In the genomic region with DNA sequence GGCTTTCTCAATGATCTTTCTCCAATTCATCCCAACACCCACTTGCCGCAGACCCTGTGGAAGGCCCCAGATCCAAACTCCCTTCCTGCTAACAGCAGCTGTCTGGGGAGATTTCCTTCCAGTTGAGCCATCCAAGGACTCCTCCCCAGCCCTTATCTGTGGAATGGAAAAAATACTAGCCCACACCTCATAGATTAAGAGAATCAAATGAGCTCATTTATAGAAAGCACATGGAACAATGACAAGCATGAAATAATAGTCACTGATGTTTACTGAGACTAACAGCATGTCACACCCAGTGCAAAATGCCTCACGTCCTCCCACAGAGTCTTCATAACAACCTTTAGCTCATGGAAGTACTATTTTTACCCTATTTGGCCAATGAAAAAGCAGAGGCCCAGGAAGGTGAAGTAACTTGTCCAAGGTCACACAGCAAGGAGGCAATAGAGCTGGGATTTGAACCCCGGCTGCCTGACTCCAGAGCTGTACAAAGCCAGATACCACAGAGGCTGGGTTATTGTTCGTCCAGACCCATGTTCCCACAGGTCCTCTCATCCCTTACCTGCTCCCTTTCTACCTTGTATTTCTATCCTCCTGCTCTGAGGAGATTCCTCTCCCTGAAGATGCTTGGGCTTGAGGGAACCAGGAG, we compare ENCODE assay signal across 14 cellular contexts. TPM values are rescaled to one million over a fixed set of nuclear protein-coding genes. Genes with fewer than 3 reads are reported as not detected.
A peak's percentile ranks its signal among the peaks of the same experiment; 100 is the strongest.
DNase-seq lines count a peak whose midpoint lies in the region; FAIRE-seq and TF ChIP-seq lines count a peak whose summit lies in the region.
"Had no signal": no experiment of that assay in that cellular context is flagged by ENCODE, and none has a peak within 500 bp of the region (broad histone marks: within the 10 kb centered on the region; RNA-seq: fewer than 3 reads in every experiment).

No MANE protein-coding gene starts in this region.

- TF ChIP-seq POLR2A in GM12892 (IDR thresholded peaks at IDR 0.05; ENCODE audit: low read depth, low read length), result no peak

- peaks cover 48% of the 10 kb centered on the region for H3K4me1 ChIP-seq in SJCRH30
- peaks cover 9 to 14% of the 10 kb centered on the region in 2 donors for H3K4me1 ChIP-seq in esophagus (ENCODE audit: control insufficient read depth in 2 of 2, insufficient read depth in 2 of 2, low read length in 1 of 2)
- H3K4me1 ChIP-seq in CD8-positive, alpha-beta memory T cell (ENCODE audit: insufficient read depth, low read length), result peaks cover 32% of the 10 kb centered on the region

- H3K27ac Mint-ChIP-seq in nephron, result peak overlapping the region; percentile 90 to 93 (median 92)
- H3K27ac Mint-ChIP-seq in CD8-positive, alpha-beta memory T cell, result peak overlapping the region in 4 of 8 donors; percentile 7 to 72 (median 46)

- H3K36me3 ChIP-seq in BJ (ENCODE audit: control insufficient read depth, insufficient read depth, low read length) (no peaks in the 10 kb centered on the region), SJCRH30 (no peaks in the 10 kb centered on the region), esophagus (ENCODE audit: control insufficient read depth in 2 of 2, insufficient read depth in 2 of 2, low read length in 1 of 2) (no peaks in the 10 kb centered on the region)
- H3K36me3 ChIP-seq in CD8-positive, alpha-beta memory T cell (ENCODE audit: insufficient read depth, low read length), result no peaks in the 10 kb centered on the region

- no peaks in the 10 kb centered on the region for H3K9me3 ChIP-seq in SJCRH30 (replicated peaks)
- H3K9me3 ChIP-seq in esophagus (ENCODE audit: control insufficient read depth in 2 of 2, insufficient read depth in 1 of 2, low read depth in 1 of 2, low read length in 1 of 2), result no peaks in the 10 kb centered on the region
- H3K9me3 ChIP-seq in CD8-positive, alpha-beta memory T cell (ENCODE audit: low read length), result no peaks in the 10 kb centered on the region

- TF ChIP-seq CTCF in BJ (IDR thresholded peaks at IDR 0.05; ENCODE audit: insufficient read depth, low read depth, low read length), result no peak
- no peak for TF ChIP-seq CTCF in nephron (IDR thresholded peaks at IDR 0.05; ENCODE audit: unreplicated experiment in 3 of 3)
- no peak for TF ChIP-seq CTCF in dorsolateral prefrontal cortex (IDR thresholded peaks at IDR 0.05 in 54 of 56, conservative IDR thresholded peaks at IDR 0.05 in 2 of 56; ENCODE audit: low read depth in 1 of 56, partially characterized antibody in 56 of 56)

- intact Hi-C loops in dorsolateral prefrontal cortex (cut with DNase I), result no loop called here

- no peaks in the 10 kb centered on the region for H3K9me3 Mint-ChIP-seq in nephron
- no peaks in the 10 kb centered on the region for H3K9me3 Mint-ChIP-seq in CD8-positive, alpha-beta memory T cell

- H3K4me3 Mint-ChIP-seq in nephron, result peak overlapping the region in 2 of 3 experiments; percentile 13 to 48
- no peak overlapping the region for H3K4me3 Mint-ChIP-seq in CD8-positive, alpha-beta memory T cell

- no peaks in the 10 kb centered on the region for H3K27me3 ChIP-seq in BJ (ENCODE audit: control insufficient read depth, insufficient read depth, low read length)
- H3K27me3 ChIP-seq in SJCRH30, result no peaks in the 10 kb centered on the region
- H3K27me3 ChIP-seq in esophagus (ENCODE audit: control insufficient read depth in 1 of 2, insufficient read depth in 2 of 2, low read length in 2 of 2), result no peaks in the 10 kb centered on the region
- no peaks in the 10 kb centered on the region for H3K27me3 ChIP-seq in CD8-positive, alpha-beta memory T cell (ENCODE audit: insufficient read depth, low read length, poor library complexity, severe bottlenecking)
- no peaks in the 10 kb centered on the region for H3K27me3 ChIP-seq in dorsolateral prefrontal cortex

- WGBS in esophagus, 2 donors, result 64 to 65% methylated on average over 4 of the region's 4 CpGs

- DNase-seq in BJ (ENCODE audit: low read depth) (peak; percentile 81), SJCRH30 (peak; percentile 68 to 82), GM12892 (ENCODE audit: insufficient read length) (no peak), germinal center (ENCODE audit: low spot score) (no peak), dorsolateral prefrontal cortex (no peak)
- DNase-seq in CD8-positive, alpha-beta memory T cell, result no peak
- DNase-seq: Calu3, NCI-H1417 treated with DMSO at 0.1 percent for 48 hours, RPMI8226 had no signal

- H3K4me3 ChIP-seq in BJ (ENCODE audit: low read depth, low read length) (no peak overlapping the region), SJCRH30 (no peak overlapping the region), esophagus (ENCODE audit: low read depth in 1 of 2, low read length in 2 of 2) (no peak overlapping the region), dorsolateral prefrontal cortex (no peak overlapping the region)
- no peak overlapping the region for H3K4me3 ChIP-seq in CD8-positive, alpha-beta memory T cell (ENCODE audit: low read length)
- H3K4me3 ChIP-seq: skin epidermis had no signal

- peaks cover 82% of the 10 kb centered on the region for H3K4me1 Mint-ChIP-seq in nephron
- peaks cover 52 to 60% (median 58%) of the 10 kb centered on the region in 3 donors for H3K4me1 Mint-ChIP-seq in CD8-positive, alpha-beta memory T cell

- H3K27ac ChIP-seq in SJCRH30 (peak overlapping the region; percentile 30), esophagus (ENCODE audit: low read depth in 2 of 2, low read length in 1 of 2) (peak overlapping the region; percentile 12 to 67), dorsolateral prefrontal cortex (no peak overlapping the region)
- no peak overlapping the region for H3K27ac ChIP-seq in CD8-positive, alpha-beta memory T cell (ENCODE audit: low read depth, low read length)

- no peak for FAIRE-seq in GM12892 (lab: Jason Lieb, UNC)
- FAIRE-seq: GM18507, H1 had no signal

- no peaks in the 10 kb centered on the region for H3K36me3 Mint-ChIP-seq in nephron (ENCODE audit: low read depth)
- no peaks in the 10 kb centered on the region for H3K36me3 Mint-ChIP-seq in CD8-positive, alpha-beta memory T cell

- POLR2A ChIA-PET in BJ (lab: Charles Lee), result interaction anchor here (0.8 kb wide), 1 partner anchor 13 kb away, joined by 4 read pairs; no protein-coding TSS in a partner anchor
- POLR2A ChIA-PET in CD8-positive, alpha-beta memory T cell (lab: Charles Lee), result no interaction called here

- H3K27me3 Mint-ChIP-seq in nephron (ENCODE audit: low read depth), result peaks cover 9% of the 10 kb centered on the region
- no peaks in the 10 kb centered on the region for H3K27me3 Mint-ChIP-seq in CD8-positive, alpha-beta memory T cell

- CTCF ChIA-PET in BJ (lab: Yijun Ruan, JAX), result interaction anchor here (1.0 to 1.4 kb wide), 2 partner anchors 19 to 49 kb away, joined by 5 to 8 read pairs; no protein-coding TSS in a partner anchor
- CTCF ChIA-PET in CD8-positive, alpha-beta memory T cell (lab: Charles Lee), result no interaction called here

RNA-seq across cellular contexts. Expression of a gene that starts 23.4 kb away (rescaled TPM):
- 28.8 and 39.0 TPM in 2 replicates for polyA plus RNA-seq in BJ (2011; rRNA removed)
- 43.8 and 58.0 TPM in 2 replicates for polyA minus RNA-seq in BJ (2011; rRNA and poly(A)+ RNA removed)
- total RNA-seq in SJCRH30 (2014; rRNA removed; shearing (Covaris generic)), result 0.28 and 0.56 TPM in 2 replicates
- polyA plus RNA-seq in esophagus, result 1 to 10 TPM; 3.5 to 6.1 TPM
- total RNA-seq in CD8-positive, alpha-beta memory T cell, result 1 to 10 TPM; 7.6 to 7.8 TPM
- 0.15 TPM for polyA plus RNA-seq in CD8-positive, alpha-beta memory T cell
- not detected for polyA plus RNA-seq in GM12892 (2012; ENCODE audit: missing spikeins)
- 10 to 100 TPM in 2 of 120 experiments, 1 to 10 TPM in 113, under 1 TPM in 5; 0.66 to 21.1 (median 2.7) TPM for total RNA-seq in dorsolateral prefrontal cortex

Comparison
In these comparisons a context has a peak if more than half of its experiments do, and no peak if none do; other contexts are left out.
1. DNase-seq: peak in BJ (single experiment) and SJCRH30 (2 of 2); none in CD8-positive, alpha-beta memory T cell (0 of 5), GM12892 (single experiment), germinal center (single experiment) and dorsolateral prefrontal cortex (0 of 10).
2. H3K27ac ChIP-seq: peak in SJCRH30 (single experiment) and esophagus (2 of 2); none in CD8-positive, alpha-beta memory T cell (single experiment) and dorsolateral prefrontal cortex (0 of 59).
3. H3K4me3 Mint-ChIP-seq: peak in nephron (2 of 3); none in CD8-positive, alpha-beta memory T cell (0 of 7).